ENCODE assay signal across 2 cellular contexts in the genomic region with DNA sequence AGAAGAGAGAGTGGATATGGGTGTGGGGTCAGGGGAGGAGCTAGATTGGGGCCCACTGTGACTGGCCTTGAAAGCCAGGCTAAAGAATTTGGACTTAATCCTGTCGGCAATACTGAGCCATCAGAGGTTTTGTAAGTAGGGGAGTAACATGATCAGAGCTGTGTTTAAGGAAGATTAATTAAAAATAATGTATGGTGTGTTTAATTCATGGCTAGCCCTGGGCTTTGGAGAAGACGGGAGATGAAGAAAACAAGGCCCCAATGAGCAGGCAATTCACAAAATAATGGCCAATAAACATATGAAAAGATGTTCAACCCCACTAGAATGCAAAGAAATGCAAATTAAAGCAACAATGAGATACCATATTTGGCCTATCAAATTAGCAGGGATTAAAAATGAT.
TF ChIP-seq lines count a peak whose summit lies in the region.

No MANE protein-coding gene starts in this region.

TF ChIP-seq in GM23338, 12 proteins besides CTCF, POLR2A, EP300 and RAD21:
- TF ChIP-seq ZNF331 (CRISPR knock-in tag; IDR thresholded peaks at IDR 0.05; ENCODE audit: low read depth) (no peak), CREB1 (CRISPR knock-in tag; IDR thresholded peaks at IDR 0.05; ENCODE audit: low read depth) (no peak), STAT1 (IDR thresholded peaks at IDR 0.05; ENCODE audit: unreplicated experiment) (no peak), JUNB (IDR thresholded peaks at IDR 0.05; ENCODE audit: unreplicated experiment) (no peak)
- TF ChIP-seq, protein P1, sequence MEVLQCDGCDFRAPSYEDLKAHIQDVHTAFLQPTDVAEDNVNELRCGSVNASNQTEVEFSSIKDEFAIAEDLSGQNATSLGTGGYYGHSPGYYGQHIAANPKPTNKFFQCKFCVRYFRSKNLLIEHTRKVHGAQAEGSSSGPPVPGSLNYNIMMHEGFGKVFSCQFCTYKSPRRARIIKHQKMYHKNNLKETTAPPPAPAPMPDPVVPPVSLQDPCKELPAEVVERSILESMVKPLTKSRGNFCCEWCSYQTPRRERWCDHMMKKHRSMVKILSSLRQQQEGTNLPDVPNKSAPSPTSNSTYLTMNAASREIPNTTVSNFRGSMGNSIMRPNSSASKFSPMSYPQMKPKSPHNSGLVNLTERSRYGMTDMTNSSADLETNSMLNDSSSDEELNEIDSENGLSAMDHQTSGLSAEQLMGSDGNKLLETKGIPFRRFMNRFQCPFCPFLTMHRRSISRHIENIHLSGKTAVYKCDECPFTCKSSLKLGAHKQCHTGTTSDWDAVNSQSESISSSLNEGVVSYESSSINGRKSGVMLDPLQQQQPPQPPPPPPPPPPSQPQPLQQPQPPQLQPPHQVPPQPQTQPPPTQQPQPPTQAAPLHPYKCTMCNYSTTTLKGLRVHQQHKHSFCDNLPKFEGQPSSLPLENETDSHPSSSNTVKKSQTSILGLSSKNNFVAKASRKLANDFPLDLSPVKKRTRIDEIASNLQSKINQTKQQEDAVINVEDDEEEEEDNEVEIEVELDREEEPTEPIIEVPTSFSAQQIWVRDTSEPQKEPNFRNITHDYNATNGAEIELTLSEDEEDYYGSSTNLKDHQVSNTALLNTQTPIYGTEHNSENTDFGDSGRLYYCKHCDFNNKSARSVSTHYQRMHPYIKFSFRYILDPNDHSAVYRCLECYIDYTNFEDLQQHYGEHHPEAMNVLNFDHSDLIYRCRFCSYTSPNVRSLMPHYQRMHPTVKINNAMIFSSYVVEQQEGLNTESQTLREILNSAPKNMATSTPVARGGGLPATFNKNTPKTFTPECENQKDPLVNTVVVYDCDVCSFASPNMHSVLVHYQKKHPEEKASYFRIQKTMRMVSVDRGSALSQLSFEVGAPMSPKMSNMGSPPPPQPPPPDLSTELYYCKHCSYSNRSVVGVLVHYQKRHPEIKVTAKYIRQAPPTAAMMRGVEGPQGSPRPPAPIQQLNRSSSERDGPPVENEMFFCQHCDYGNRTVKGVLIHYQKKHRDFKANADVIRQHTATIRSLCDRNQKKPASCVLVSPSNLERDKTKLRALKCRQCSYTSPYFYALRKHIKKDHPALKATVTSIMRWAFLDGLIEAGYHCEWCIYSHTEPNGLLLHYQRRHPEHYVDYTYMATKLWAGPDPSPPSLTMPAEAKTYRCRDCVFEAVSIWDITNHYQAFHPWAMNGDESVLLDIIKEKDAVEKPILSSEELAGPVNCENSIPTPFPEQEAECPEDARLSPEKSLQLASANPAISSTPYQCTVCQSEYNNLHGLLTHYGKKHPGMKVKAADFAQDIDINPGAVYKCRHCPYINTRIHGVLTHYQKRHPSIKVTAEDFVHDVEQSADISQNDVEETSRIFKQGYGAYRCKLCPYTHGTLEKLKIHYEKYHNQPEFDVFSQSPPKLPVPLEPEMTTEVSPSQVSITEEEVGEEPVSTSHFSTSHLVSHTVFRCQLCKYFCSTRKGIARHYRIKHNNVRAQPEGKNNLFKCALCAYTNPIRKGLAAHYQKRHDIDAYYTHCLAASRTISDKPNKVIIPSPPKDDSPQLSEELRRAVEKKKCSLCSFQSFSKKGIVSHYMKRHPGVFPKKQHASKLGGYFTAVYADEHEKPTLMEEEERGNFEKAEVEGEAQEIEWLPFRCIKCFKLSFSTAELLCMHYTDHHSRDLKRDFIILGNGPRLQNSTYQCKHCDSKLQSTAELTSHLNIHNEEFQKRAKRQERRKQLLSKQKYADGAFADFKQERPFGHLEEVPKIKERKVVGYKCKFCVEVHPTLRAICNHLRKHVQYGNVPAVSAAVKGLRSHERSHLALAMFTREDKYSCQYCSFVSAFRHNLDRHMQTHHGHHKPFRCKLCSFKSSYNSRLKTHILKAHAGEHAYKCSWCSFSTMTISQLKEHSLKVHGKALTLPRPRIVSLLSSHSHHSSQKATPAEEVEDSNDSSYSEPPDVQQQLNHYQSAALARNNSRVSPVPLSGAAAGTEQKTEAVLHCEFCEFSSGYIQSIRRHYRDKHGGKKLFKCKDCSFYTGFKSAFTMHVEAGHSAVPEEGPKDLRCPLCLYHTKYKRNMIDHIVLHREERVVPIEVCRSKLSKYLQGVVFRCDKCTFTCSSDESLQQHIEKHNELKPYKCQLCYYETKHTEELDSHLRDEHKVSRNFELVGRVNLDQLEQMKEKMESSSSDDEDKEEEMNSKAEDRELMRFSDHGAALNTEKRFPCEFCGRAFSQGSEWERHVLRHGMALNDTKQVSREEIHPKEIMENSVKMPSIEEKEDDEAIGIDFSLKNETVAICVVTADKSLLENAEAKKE (CRISPR knock-in tag; IDR thresholded peaks at IDR 0.05), result no peak
- TF ChIP-seq, protein P2, sequence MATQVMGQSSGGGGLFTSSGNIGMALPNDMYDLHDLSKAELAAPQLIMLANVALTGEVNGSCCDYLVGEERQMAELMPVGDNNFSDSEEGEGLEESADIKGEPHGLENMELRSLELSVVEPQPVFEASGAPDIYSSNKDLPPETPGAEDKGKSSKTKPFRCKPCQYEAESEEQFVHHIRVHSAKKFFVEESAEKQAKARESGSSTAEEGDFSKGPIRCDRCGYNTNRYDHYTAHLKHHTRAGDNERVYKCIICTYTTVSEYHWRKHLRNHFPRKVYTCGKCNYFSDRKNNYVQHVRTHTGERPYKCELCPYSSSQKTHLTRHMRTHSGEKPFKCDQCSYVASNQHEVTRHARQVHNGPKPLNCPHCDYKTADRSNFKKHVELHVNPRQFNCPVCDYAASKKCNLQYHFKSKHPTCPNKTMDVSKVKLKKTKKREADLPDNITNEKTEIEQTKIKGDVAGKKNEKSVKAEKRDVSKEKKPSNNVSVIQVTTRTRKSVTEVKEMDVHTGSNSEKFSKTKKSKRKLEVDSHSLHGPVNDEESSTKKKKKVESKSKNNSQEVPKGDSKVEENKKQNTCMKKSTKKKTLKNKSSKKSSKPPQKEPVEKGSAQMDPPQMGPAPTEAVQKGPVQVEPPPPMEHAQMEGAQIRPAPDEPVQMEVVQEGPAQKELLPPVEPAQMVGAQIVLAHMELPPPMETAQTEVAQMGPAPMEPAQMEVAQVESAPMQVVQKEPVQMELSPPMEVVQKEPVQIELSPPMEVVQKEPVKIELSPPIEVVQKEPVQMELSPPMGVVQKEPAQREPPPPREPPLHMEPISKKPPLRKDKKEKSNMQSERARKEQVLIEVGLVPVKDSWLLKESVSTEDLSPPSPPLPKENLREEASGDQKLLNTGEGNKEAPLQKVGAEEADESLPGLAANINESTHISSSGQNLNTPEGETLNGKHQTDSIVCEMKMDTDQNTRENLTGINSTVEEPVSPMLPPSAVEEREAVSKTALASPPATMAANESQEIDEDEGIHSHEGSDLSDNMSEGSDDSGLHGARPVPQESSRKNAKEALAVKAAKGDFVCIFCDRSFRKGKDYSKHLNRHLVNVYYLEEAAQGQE (IDR thresholded peaks at IDR 0.05; ENCODE audit: unreplicated experiment), result no peak

TF ChIP-seq in H1, 55 proteins besides CTCF, POLR2A, EP300 and RAD21:
- TF ChIP-seq BRCA1 (IDR thresholded peaks at IDR 0.05; ENCODE audit: low read depth, low read length), result no peak
- TF ChIP-seq KDM4A (IDR thresholded peaks at IDR 0.05; ENCODE audit: low read depth, low read length, severe bottlenecking), result no peak
- TF ChIP-seq SIRT6 (IDR thresholded peaks at IDR 0.05; ENCODE audit: low read length), result no peak
